In genomic region chr2:37976411-37976810, GRCh38 we compare ENCODE assay signal across 23 cellular contexts. TPM values are rescaled to one million over a fixed set of nuclear protein-coding genes. Genes with fewer than 3 reads are reported as not detected.
DNase-seq lines count a peak whose midpoint lies in the region; ATAC-seq, FAIRE-seq and TF ChIP-seq lines count a peak whose summit lies in the region.
"Had no signal": no experiment of that assay in that cellular context is flagged by ENCODE, and none has a peak within 500 bp of the region (broad histone marks: within the 10 kb centered on the region; RNA-seq: fewer than 3 reads in every experiment).

No MANE protein-coding gene starts in this region.

- no peak overlapping the region for H3K4me2 ChIP-seq in GM12878 (ENCODE audit: control insufficient read depth, insufficient read depth)
- H3K4me2 ChIP-seq: A549 had no signal

- H3K9me3 Mint-ChIP-seq in natural killer cell = no peaks in the 10 kb centered on the region
- H3K9me3 Mint-ChIP-seq: CD4-positive, alpha-beta T cell; HFFc6 had no signal

- no peak for FAIRE-seq in GM12878 (lab: Jason Lieb, UNC)
- FAIRE-seq: A549, D721Med, HTR-8/SVneo, K562 had no signal

- TF ChIP-seq CTCF in GM12878 (IDR thresholded peaks at IDR 0.05 in 2 of 3, conservative IDR thresholded peaks at IDR 0.05 in 1 of 3; ENCODE audit: control insufficient read depth in 2 of 3, extremely low read depth in 1 of 3, insufficient read depth in 1 of 3, low read depth in 3 of 3, low read length in 3 of 3) (no peak), natural killer cell (IDR thresholded peaks at IDR 0.05) (no peak), body of pancreas (IDR thresholded peaks at IDR 0.05) (no peak)

- H3K79me2 ChIP-seq in GM12878 (ENCODE audit: control insufficient read depth, insufficient read depth, low read length) = no peaks in the 10 kb centered on the region

- DNase-seq in NCI-H82 (lab: John Stamatoyannopoulos, UW) (peak; percentile 11), NCI-H82 treated with DMSO at 0.1 percent for 48 hours (lab: John Stamatoyannopoulos, UW; ENCODE audit: unreplicated experiment) (no peak), GM12878 (ENCODE audit: low read depth, low spot score) (no peak), natural killer cell (no peak), body of pancreas (no peak), DMS153 (lab: John Stamatoyannopoulos, UW) (no peak)
- DNase-seq: AML-193; Caco-2; CD4-positive, alpha-beta T cell; DMS79; GDM1; GOT3; H7; HFFc6; IMR-90 had no signal

- in situ Hi-C loops in GM12878 (cut with MboI) = no loop called here

- no peaks in the 10 kb centered on the region for H3K27me3 Mint-ChIP-seq in natural killer cell (ENCODE audit: low read depth in 2 of 2)
- H3K27me3 Mint-ChIP-seq: CD4-positive, alpha-beta T cell had no signal

- H3K36me3 ChIP-seq in GM12878 (ENCODE audit: control insufficient read depth in 2 of 2, insufficient read depth in 2 of 2, low read length in 1 of 2) = no peaks in the 10 kb centered on the region
- no peaks in the 10 kb centered on the region for H3K36me3 ChIP-seq in body of pancreas (replicated peaks in 1 of 2; ENCODE audit: insufficient read depth in 1 of 2, low read depth in 2 of 2)

- H3K4me1 Mint-ChIP-seq in natural killer cell = peaks cover 13 to 20% of the 10 kb centered on the region in 2 donors

- TF ChIP-seq POLR2A in GM12878 (IDR thresholded peaks at IDR 0.05; ENCODE audit: low read depth, low read length) (no peak), body of pancreas (IDR thresholded peaks at IDR 0.05) (no peak)

- H3K27ac ChIP-seq in GM12878 (ENCODE audit: control insufficient read depth, insufficient read depth) (no peak overlapping the region), body of pancreas (no peak overlapping the region)
- H3K27ac ChIP-seq: 22Rv1, A549, C4-2B had no signal

- ATAC-seq in GM12878 = no peak
- no peak for ATAC-seq in natural killer cell
- ATAC-seq in body of pancreas = no peak
- ATAC-seq in GM18870 (IDR thresholded peaks at IDR 0.05; ENCODE audit: unreplicated experiment) = no peak
- ATAC-seq: A549, HCT116, K562 had no signal

- BruUV-seq in GM12878 (replicated peaks; lab: Mats Ljungman, UMichigan) = no TSS peak

- H3K4me1 ChIP-seq in GM12878 (ENCODE audit: control insufficient read depth, insufficient read depth, low read length) (no peaks in the 10 kb centered on the region), body of pancreas (no peaks in the 10 kb centered on the region)
- H3K4me1 ChIP-seq: A549, Caco-2 had no signal

- TF ChIP-seq RAD21 in GM12878 (IDR thresholded peaks at IDR 0.05; ENCODE audit: insufficient read depth, low read depth, low read length) = no peak

- no peak overlapping the region for H3K9ac ChIP-seq in GM12878 (ENCODE audit: control insufficient read depth, insufficient read depth, low read length)

- H3K4me3 Mint-ChIP-seq in natural killer cell = peak overlapping the region; percentile 75
- H3K4me3 Mint-ChIP-seq: CD4-positive, alpha-beta T cell; HFFc6 had no signal

- intact Hi-C loops in GM12878 (cut with micrococcal nuclease; ENCODE audit: unreplicated experiment) = no loop called here
- intact Hi-C loops in natural killer cell (cut with micrococcal nuclease) = no loop called here
- intact Hi-C loops in body of pancreas (cut with DNase I) = no loop called here

- no peaks in the 10 kb centered on the region for H3K36me3 Mint-ChIP-seq in natural killer cell

- no peaks in the 10 kb centered on the region for H4K20me1 ChIP-seq in GM12878 (ENCODE audit: control insufficient read depth, insufficient read depth)

- no peak for TF ChIP-seq EP300 in GM12878 (IDR thresholded peaks at IDR 0.05; ENCODE audit: borderline replicate concordance in 1 of 2, control insufficient read depth in 1 of 2, low read depth in 2 of 2, low read length in 2 of 2)

- POLR2A ChIA-PET in GM12878 (lab: Charles Lee) = no interaction called here

- SMC1A ChIA-PET in GM12878 (lab: Charles Lee; ENCODE audit: uncharacterized antibody, unreplicated experiment) = interaction anchor here (1.4 kb wide), 1 partner anchor 84 kb away, joined by 4 read pairs; no protein-coding TSS in a partner anchor

- RAD21 ChIA-PET in GM12878 (lab: Charles Lee; ENCODE audit: unreplicated experiment) = no interaction called here

- H3K9me3 ChIP-seq in GM12878 (replicated peaks; ENCODE audit: control insufficient read depth, insufficient read depth, low read length) (no peaks in the 10 kb centered on the region), body of pancreas (no peaks in the 10 kb centered on the region)
- H3K9me3 ChIP-seq: A549 had no signal

- H3K27me3 ChIP-seq in GM12878 (replicated peaks in 1 of 2; ENCODE audit: control insufficient read depth in 2 of 2, insufficient read depth in 2 of 2, low read length in 1 of 2) (no peaks in the 10 kb centered on the region), body of pancreas (no peaks in the 10 kb centered on the region)

- CTCF ChIA-PET in GM12878 (lab: Yijun Ruan, JAX) = no interaction called here

- H3K4me3 ChIP-seq in GM12878 = no peak overlapping the region
- no peak overlapping the region for H3K4me3 ChIP-seq in body of pancreas
- H3K4me3 ChIP-seq: A549, K562 had no signal

- 0% methylated on average over 1 of the region's 1 CpG for WGBS in GM12878 (ENCODE audit: insufficient coverage, insufficient replicate concordance, low lambda C conversion rate, missing lambda C conversion rate)
- 87 to 88% methylated on average over 1 of the region's 1 CpG for WGBS in body of pancreas, 2 donors

- H3K27ac Mint-ChIP-seq in natural killer cell = peak overlapping the region; percentile 71 to 74
- H3K27ac Mint-ChIP-seq: CD4-positive, alpha-beta T cell; HFFc6 had no signal

- no peak overlapping the region for H2AFZ ChIP-seq in GM12878 (ENCODE audit: control insufficient read depth, low read depth, low read length)

TF ChIP-seq in GM12878, 131 proteins besides CTCF, POLR2A, EP300 and RAD21:
- TF ChIP-seq POU2F2 (IDR thresholded peaks at IDR 0.05; ENCODE audit: borderline replicate concordance, low read depth, low read length) (peak; percentile 58; the same call in 1 of the 3 replicates), JUND (IDR thresholded peaks at IDR 0.05; ENCODE audit: low read depth, low read length) (no peak)

RNA-seq across cellular contexts. Expression of gene RMDN2, which starts 51.3 kb away (rescaled TPM):
- 68.2 and 74.3 TPM in 2 replicates for total RNA-seq in GM12878 (2013; cell fraction: nucleolus; rRNA removed)
- total RNA-seq in GM12878 (2014; rRNA removed) (7.8 and 8.7 TPM in 2 replicates), GM12878 (2014; rRNA removed; fragmentation: Illumina TruSeq; extraction: Trizol) (11.7 and 12.4 TPM in 2 replicates), GM12878 (2021) (7.3 and 9.3 TPM in 2 replicates), natural killer cell (10 to 100 TPM in 1 of 3 donors, 1 to 10 TPM in 2; 8.4 to 10.9 (median 8.4) TPM), body of pancreas (10 to 100 TPM; 10.4 to 11.5 TPM)
- 4.2 TPM for polyA plus RNA-seq in GM12878 (2011; ENCODE audit: low read depth)
- polyA plus RNA-seq in GM12878 (2011; rRNA removed) (2.6 and 4.0 TPM in 2 replicates), GM12878 (2014; fragmentation: Illumina TruSeq; extraction: Trizol) (11.1 and 15.6 TPM in 2 replicates), GM12878 (2014; fragmentation: Nextera tagmentation; extraction: Ambion mirVana) (1 to 10 TPM; 6.6 to 9.1 TPM), GM12878 (2014; rRNA removed) (5.8 and 7.5 TPM in 2 replicates), GM12878 (2016; fragmentation: Nextera tagmentation; extraction: Ambion mirVana) (10 to 100 TPM; 11.3 to 11.4 TPM)
- polyA plus RNA-seq in GM12878 (2011; cell fraction: cytosol; rRNA removed) = 0.52 and 0.55 TPM in 2 replicates
- polyA plus RNA-seq in GM12878 (2011; cell fraction: nucleus; rRNA removed) = 2.0 and 2.6 TPM in 2 replicates
- 4.8 and 6.8 TPM in 2 replicates for polyA plus RNA-seq in GM12878 (2012)
- 1.6 and 1.7 TPM in 2 replicates for polyA minus RNA-seq in GM12878 (2011; rRNA and poly(A)+ RNA removed)
- 1.1 and 1.5 TPM in 2 replicates for polyA minus RNA-seq in GM12878 (2011; cell fraction: cytosol; rRNA and poly(A)+ RNA removed)
- polyA minus RNA-seq in GM12878 (2011; cell fraction: nucleus; rRNA and poly(A)+ RNA removed) = 2.3 and 4.8 TPM in 2 replicates
